7 cellular contexts compared by ENCODE assay signal in the genomic region with DNA sequence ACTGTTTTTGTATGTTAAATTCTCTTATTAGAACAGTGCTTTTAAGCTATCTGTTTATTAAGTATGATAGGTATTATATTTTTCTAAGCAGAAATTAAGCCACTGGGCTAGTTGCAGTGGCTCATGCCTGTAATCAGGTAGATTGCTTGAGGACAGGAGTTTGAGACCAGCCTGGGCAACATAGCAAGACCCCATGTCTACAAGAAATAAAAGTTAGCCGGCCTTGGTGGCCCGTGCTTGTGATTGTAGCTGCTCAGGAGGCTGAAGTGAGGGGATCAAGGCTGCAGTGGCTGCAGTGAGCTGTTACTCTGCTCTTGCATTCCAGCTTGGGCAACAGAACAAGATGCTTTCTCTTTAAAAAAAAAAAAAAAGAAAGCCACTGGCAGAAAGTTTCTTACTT.
"Had no signal": no experiment of that assay in that cellular context is flagged by ENCODE, and none has a peak within 500 bp of the region (broad histone marks: within the 10 kb centered on the region; RNA-seq: fewer than 3 reads in every experiment).

No MANE protein-coding gene starts in this region.

- FAIRE-seq: GM12878, GM12891, GM12892, GM18507, GM19239 had no signal

- DNase-seq: GDM1, GF-D8 had no signal

- H3K4me3 ChIP-seq: GM12878 had no signal

- ATAC-seq: GM12878 had no signal
